Comparison of ENCODE assay signal across 8 cellular contexts in the genomic region with DNA sequence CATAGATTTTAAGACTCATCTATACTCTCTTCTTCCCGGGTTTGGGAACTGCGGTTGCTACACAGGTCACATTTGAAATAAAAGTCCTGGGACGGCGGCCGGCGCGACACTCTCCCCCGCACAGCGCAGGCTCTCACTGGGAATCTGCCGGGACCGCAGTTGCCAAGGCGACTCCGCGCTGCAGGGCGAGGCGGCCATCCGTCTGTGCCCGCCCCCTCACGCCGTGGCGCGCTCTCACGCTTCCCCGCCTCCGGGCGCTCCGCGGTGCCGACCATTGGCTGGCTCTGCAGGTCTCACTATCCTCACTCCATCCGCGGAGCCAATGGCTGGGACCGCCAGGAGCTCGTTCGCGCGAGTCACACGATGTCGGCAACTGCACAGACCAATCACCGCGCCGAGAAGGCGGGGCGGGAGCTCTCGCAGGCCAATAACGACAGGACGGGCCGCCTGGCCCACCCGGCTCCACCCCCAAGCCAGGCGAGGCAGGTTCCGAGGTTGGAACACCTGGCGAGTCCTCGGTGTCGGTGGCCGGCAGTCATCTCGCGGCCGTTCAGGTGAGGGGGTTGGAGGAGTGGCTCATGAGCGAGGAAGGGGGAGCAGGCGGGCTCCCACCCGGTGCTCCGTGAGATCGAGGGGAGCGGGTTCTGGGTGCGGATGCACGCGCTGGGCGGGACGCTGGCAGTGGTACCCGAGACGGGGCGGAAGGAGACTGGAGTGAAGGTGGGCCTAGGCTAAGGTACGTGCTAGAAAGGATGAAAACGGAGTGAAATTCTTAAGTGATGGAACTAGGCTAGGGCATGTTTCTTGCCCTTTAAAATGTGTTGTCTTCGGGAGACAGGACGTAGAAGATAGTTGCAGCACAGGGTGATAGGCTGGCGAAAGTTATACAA. TPM values are rescaled to one million over a fixed set of nuclear protein-coding genes. Genes with fewer than 3 reads are reported as not detected.
DNase-seq lines count a peak whose midpoint lies in the region; ATAC-seq and TF ChIP-seq lines count a peak whose summit lies in the region.

A gene (plus strand): TSS at position 459 of the 890 bp plus-strand sequence. CDS start 5,702 bp downstream, outside the sequence.

- H3K9me2 ChIP-seq in Loucy (replicated peaks; ENCODE audit: low read depth, low read length) = no peaks in the 10 kb centered on the region

- ATAC-seq in RWPE2 (ENCODE audit: low read depth) = peak; percentile 94
- ATAC-seq in naive thymus-derived CD8-positive, alpha-beta T cell = peak; percentile 97

- TF ChIP-seq CTCF in Loucy (conservative IDR thresholded peaks at IDR 0.05; ENCODE audit: low read length) (no peak), RWPE2 (IDR thresholded peaks at IDR 0.05; ENCODE audit: poor library complexity, severe bottlenecking) (no peak)

- no peaks in the 10 kb centered on the region for H3K27me3 Mint-ChIP-seq in activated T-helper 2 cell treated with anti-CD3 and anti-CD28 coated beads, Interferon-gamma antibody, Interleukin-2, Interleukin-4, amounts not matched to agents 10 μg/mL and 5 μg/mL and 100 μg/mL, durations not matched to agents 14 hours and 24 hours and 36 hours (ENCODE audit: low read depth)
- no peaks in the 10 kb centered on the region for H3K27me3 Mint-ChIP-seq in naive thymus-derived CD8-positive, alpha-beta T cell

- POLR2A ChIA-PET in naive thymus-derived CD8-positive, alpha-beta T cell (lab: Charles Lee) = interaction anchor here (0.6 to 2.0 kb wide), 9 partner anchors 16 to 372 kb away, joined by 3 to 19 read pairs (median 3); a partner anchor contains a TSS

- peak within 1 kb of the TSS; percentile 84 for H3K4me3 ChIP-seq in H7 (ENCODE audit: insufficient read depth, low read depth, low read length)
- H3K4me3 ChIP-seq in Loucy (ENCODE audit: low read length, poor library complexity, severe bottlenecking) = peak within 1 kb of the TSS; percentile 93
- peak within 1 kb of the TSS; percentile 61 for H3K4me3 ChIP-seq in RWPE2 (ENCODE audit: severe bottlenecking)

- H3K4me2 ChIP-seq in Loucy (ENCODE audit: low read depth, low read length, poor library complexity, severe bottlenecking) = peak within 1 kb of the TSS; percentile 97

- peaks cover 39% of the 10 kb centered on the region for H3K36me3 Mint-ChIP-seq in activated T-helper 2 cell treated with anti-CD3 and anti-CD28 coated beads, Interferon-gamma antibody, Interleukin-2, Interleukin-4, amounts not matched to agents 10 μg/mL and 5 μg/mL and 100 μg/mL, durations not matched to agents 14 hours and 24 hours and 36 hours (ENCODE audit: low read depth)
- H3K36me3 Mint-ChIP-seq in naive thymus-derived CD8-positive, alpha-beta T cell = peaks cover 0 to 20% (median 2%) of the 10 kb centered on the region in 3 donors

- intact Hi-C loops in activated T-helper 2 cell treated with anti-CD3 and anti-CD28 coated beads, Interferon-gamma antibody, Interleukin-2, Interleukin-4, amounts not matched to agents 10 μg/mL and 5 μg/mL and 100 μg/mL, durations not matched to agents 14 hours and 24 hours and 36 hours (cut with micrococcal nuclease) = loop anchor here (1.0 to 5.0 kb wide), 6 partner anchors 26 to 215 kb away; a partner anchor contains a TSS

- DNase-seq in ELR (ENCODE audit: low read depth) (peak; percentile 98), H7 (peak; percentile 93), RWPE2 (ENCODE audit: low spot score) (peak; percentile 99), fibroblast of peridontal ligament (ENCODE audit: extremely low read depth) (peak; percentile 98)
- DNase-seq in activated T-helper 2 cell treated with anti-CD3 and anti-CD28 coated beads, Interferon-gamma antibody, Interleukin-2, Interleukin-4, amounts not matched to agents 10 μg/mL and 5 μg/mL and 100 μg/mL, durations not matched to agents 14 hours and 24 hours and 36 hours (ENCODE audit: low spot score) = peak; percentile 99
- peak; percentile 92 to 99 (median 98) for DNase-seq in naive thymus-derived CD8-positive, alpha-beta T cell
- peak; percentile 95 to 98 (median 96) for DNase-seq in stimulated activated naive CD4-positive, alpha-beta T cell (lab: John Stamatoyannopoulos, UW)

- no peaks in the 10 kb centered on the region for H3K9me3 ChIP-seq in Loucy (ENCODE audit: insufficient read depth, low read depth, low read length)
- H3K9me3 ChIP-seq in RWPE2 (ENCODE audit: severe bottlenecking) = no peaks in the 10 kb centered on the region

- no peak within 1 kb of the TSS for H3K27ac Mint-ChIP-seq in activated T-helper 2 cell treated with anti-CD3 and anti-CD28 coated beads, Interferon-gamma antibody, Interleukin-2, Interleukin-4, amounts not matched to agents 10 μg/mL and 5 μg/mL and 100 μg/mL, durations not matched to agents 14 hours and 24 hours and 36 hours
- no peak within 1 kb of the TSS for H3K27ac Mint-ChIP-seq in naive thymus-derived CD8-positive, alpha-beta T cell

- H3K4me1 ChIP-seq in Loucy (ENCODE audit: insufficient read depth, low read length, poor library complexity, severe bottlenecking) (peaks cover 46% of the 10 kb centered on the region), RWPE2 (ENCODE audit: insufficient read depth, poor library complexity, severe bottlenecking) (peaks cover 14% of the 10 kb centered on the region)

- H3K9ac ChIP-seq in Loucy (ENCODE audit: low read depth, low read length, poor library complexity, severe bottlenecking) = peak within 1 kb of the TSS; percentile 95

- H2AFZ ChIP-seq in Loucy (ENCODE audit: low read length) = peak within 1 kb of the TSS; percentile 86

- H3K36me3 ChIP-seq in H7 (replicated peaks; ENCODE audit: control insufficient read depth, insufficient read depth, low read length) (peaks cover 9% of the 10 kb centered on the region), Loucy (ENCODE audit: insufficient read depth, low read length) (no peaks in the 10 kb centered on the region; the same call in 1 of the 2 replicates), RWPE2 (ENCODE audit: low read depth) (peaks cover 53% of the 10 kb centered on the region)

- peaks cover 58% of the 10 kb centered on the region for H3K79me2 ChIP-seq in Loucy (ENCODE audit: insufficient read depth, low read length)

- H3K27me3 ChIP-seq in H7 (ENCODE audit: control insufficient read depth, insufficient read depth, low read length) = no peaks in the 10 kb centered on the region
- H3K27me3 ChIP-seq in Loucy (ENCODE audit: insufficient read depth, low read length, poor library complexity, severe bottlenecking) = no peaks in the 10 kb centered on the region
- H3K27me3 ChIP-seq in RWPE2 (ENCODE audit: insufficient read depth, poor library complexity, severe bottlenecking) = no peaks in the 10 kb centered on the region

- H3K27ac ChIP-seq in RWPE2 (ENCODE audit: poor library complexity, severe bottlenecking) = peak within 1 kb of the TSS; percentile 95

- H3K4me1 Mint-ChIP-seq in activated T-helper 2 cell treated with anti-CD3 and anti-CD28 coated beads, Interferon-gamma antibody, Interleukin-2, Interleukin-4, amounts not matched to agents 10 μg/mL and 5 μg/mL and 100 μg/mL, durations not matched to agents 14 hours and 24 hours and 36 hours (ENCODE audit: low read depth) = peaks cover 41% of the 10 kb centered on the region
- H3K4me1 Mint-ChIP-seq in naive thymus-derived CD8-positive, alpha-beta T cell = peaks cover 26 to 40% (median 34%) of the 10 kb centered on the region in 4 donors

- H3K9me3 Mint-ChIP-seq in activated T-helper 2 cell treated with anti-CD3 and anti-CD28 coated beads, Interferon-gamma antibody, Interleukin-2, Interleukin-4, amounts not matched to agents 10 μg/mL and 5 μg/mL and 100 μg/mL, durations not matched to agents 14 hours and 24 hours and 36 hours = no peaks in the 10 kb centered on the region
- no peaks in the 10 kb centered on the region for H3K9me3 Mint-ChIP-seq in naive thymus-derived CD8-positive, alpha-beta T cell

- H4K20me1 ChIP-seq in Loucy (ENCODE audit: insufficient read depth, low read length, poor library complexity, severe bottlenecking) = peaks cover 48% of the 10 kb centered on the region

- H3F3A ChIP-seq in Loucy (ENCODE audit: low read depth) = no peaks in the 10 kb centered on the region

- H3K4me3 Mint-ChIP-seq in activated T-helper 2 cell treated with anti-CD3 and anti-CD28 coated beads, Interferon-gamma antibody, Interleukin-2, Interleukin-4, amounts not matched to agents 10 μg/mL and 5 μg/mL and 100 μg/mL, durations not matched to agents 14 hours and 24 hours and 36 hours (ENCODE audit: low read depth) = no peak within 1 kb of the TSS
- H3K4me3 Mint-ChIP-seq in naive thymus-derived CD8-positive, alpha-beta T cell = no peak within 1 kb of the TSS

RNA-seq across cellular contexts. Expression of the gene that starts here (rescaled TPM):
- total RNA-seq in H7 (2014; rRNA removed; shearing (Covaris generic)) = 217 and 280 TPM in 2 replicates
- 105 and 110 TPM in 2 replicates for total RNA-seq in activated T-helper 2 cell treated with anti-CD3 and anti-CD28 coated beads, Interferon-gamma antibody, Interleukin-2, Interleukin-4, amounts not matched to agents 10 μg/mL and 5 μg/mL and 100 μg/mL, durations not matched to agents 14 hours and 24 hours and 36 hours
- total RNA-seq in naive thymus-derived CD8-positive, alpha-beta T cell = 10 to 100 TPM; 17.5 to 20.7 TPM
- 10 to 100 TPM; 15.9 to 19.0 (median 17.3) TPM for polyA plus RNA-seq in naive thymus-derived CD8-positive, alpha-beta T cell

Comparison
In these comparisons a context has a peak if more than half of its experiments do, and no peak if none do; other contexts are left out.
1. Peak in every context shown above with its lines: DNase-seq, ATAC-seq, H3K4me3 ChIP-seq and H3K27ac ChIP-seq.